ENCODE assay signal across 8 cellular contexts in the genomic region with DNA sequence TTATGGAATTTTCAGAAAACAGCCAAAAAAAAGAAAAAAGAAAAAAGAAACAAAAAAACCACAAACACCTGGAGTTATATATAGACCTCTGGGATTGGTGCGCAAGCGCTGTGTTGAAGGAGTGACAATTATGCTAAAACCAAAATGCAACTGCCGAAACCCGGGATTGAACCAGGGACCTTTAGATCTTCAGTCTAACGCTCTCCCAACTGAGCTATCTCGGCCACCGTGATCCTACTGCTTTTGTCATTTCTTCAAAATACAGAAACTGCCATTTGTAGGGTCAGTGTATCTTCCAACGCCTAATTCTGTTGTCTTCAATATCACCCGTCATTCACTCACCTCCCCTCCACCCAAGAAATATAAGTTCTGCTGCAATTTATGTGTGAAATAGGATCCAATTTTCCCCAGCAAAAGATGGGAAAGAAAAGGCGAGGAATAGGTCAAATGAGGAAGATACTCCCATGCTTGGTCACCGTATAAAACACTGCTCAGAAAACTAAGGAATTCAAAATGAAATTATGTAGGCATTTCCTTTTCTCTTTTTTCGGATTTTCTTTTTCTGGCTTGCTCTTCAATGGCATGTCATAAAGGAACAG.
DNase-seq lines count a peak whose midpoint lies in the region; ATAC-seq and TF ChIP-seq lines count a peak whose summit lies in the region.

No MANE protein-coding gene starts in this region.

- no peak overlapping the region for H3K27ac ChIP-seq in Peyer's patch

- H3K4me3 Mint-ChIP-seq in nephron progenitor cell: peak overlapping the region; percentile 83

- H3K27me3 Mint-ChIP-seq in nephron progenitor cell (ENCODE audit: low read depth, poor library complexity): peaks cover 100% of the 10 kb centered on the region

- peak; percentile 57 for DNase-seq in SIG-M5 treated with dmso at 0.1 percent for 504 hours (lab: John Stamatoyannopoulos, UW; ENCODE audit: unreplicated experiment)
- DNase-seq in SIG-M5 (lab: John Stamatoyannopoulos, UW): no peak
- DNase-seq in NCI-H226: peak; percentile 53
- DNase-seq in amniotic epithelial cell (ENCODE audit: low read depth): peak; percentile 33
- DNase-seq in nephron progenitor cell: peak; percentile 72
- DNase-seq in Peyer's patch: no peak

- TF ChIP-seq POLR2A in Peyer's patch (IDR thresholded peaks at IDR 0.05): no peak

- no peaks in the 10 kb centered on the region for H3K9me3 ChIP-seq in Peyer's patch

- TF ChIP-seq CTCF in nephron progenitor cell (IDR thresholded peaks at IDR 0.05) (no peak), Peyer's patch (IDR thresholded peaks at IDR 0.05) (no peak)

- peaks cover 0 to 22% of the 10 kb centered on the region in 2 donors for H3K27me3 ChIP-seq in Peyer's patch

- no peaks in the 10 kb centered on the region for H3K36me3 Mint-ChIP-seq in nephron progenitor cell (ENCODE audit: low read depth)

- no peaks in the 10 kb centered on the region for H3K4me1 ChIP-seq in Peyer's patch

- ATAC-seq in GM21723 (IDR thresholded peaks at IDR 0.05; ENCODE audit: unreplicated experiment): no peak
- no peak for ATAC-seq in HG03025 (IDR thresholded peaks at IDR 0.05; ENCODE audit: low FRiP score, unreplicated experiment)

- H3K27ac Mint-ChIP-seq in nephron progenitor cell: no peak overlapping the region

- H3K36me3 ChIP-seq in Peyer's patch: no peaks in the 10 kb centered on the region

- peaks cover 4% of the 10 kb centered on the region for H3K9me3 Mint-ChIP-seq in nephron progenitor cell

- H3K4me3 ChIP-seq in Peyer's patch: no peak overlapping the region

- peaks cover 22% of the 10 kb centered on the region for H3K4me1 Mint-ChIP-seq in nephron progenitor cell

Comparison
In these comparisons a context has a peak if more than half of its experiments do, and no peak if none do; other contexts are left out.
1. DNase-seq: peak in SIG-M5 treated with dmso at 0.1 percent for 504 hours (single experiment), NCI-H226 (single experiment), amniotic epithelial cell (single experiment) and nephron progenitor cell (single experiment); none in SIG-M5 (single experiment) and Peyer's patch (0 of 3).